ENCODE assay signal across 13 cellular contexts in the genomic region with DNA sequence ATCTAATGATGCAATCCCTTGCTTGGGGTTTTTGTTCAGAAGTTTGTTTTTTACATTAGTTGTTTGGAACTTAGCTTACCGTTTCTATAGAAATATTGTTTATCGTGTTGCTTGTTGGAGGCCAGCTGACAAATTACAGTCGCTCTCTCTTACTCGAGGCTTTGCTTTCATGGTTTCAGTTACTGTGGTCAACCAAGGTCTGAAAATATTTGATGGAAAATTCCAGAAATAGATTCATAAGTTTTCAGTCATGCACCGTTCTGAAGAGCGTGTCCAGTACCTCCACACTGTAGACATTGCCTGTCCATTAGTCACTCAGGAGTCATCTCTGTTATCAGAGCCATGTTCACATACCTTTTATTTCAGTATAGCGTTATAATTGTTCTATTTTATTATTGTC. TPM values are rescaled to one million over a fixed set of nuclear protein-coding genes. Genes with fewer than 3 reads are reported as not detected.
DNase-seq lines count a peak whose midpoint lies in the region; ATAC-seq, FAIRE-seq and TF ChIP-seq lines count a peak whose summit lies in the region.
"Had no signal": no experiment of that assay in that cellular context is flagged by ENCODE, and none has a peak within 500 bp of the region (broad histone marks: within the 10 kb centered on the region; RNA-seq: fewer than 3 reads in every experiment).

No MANE protein-coding gene starts in this region.

- WGBS in mesenchymal stem cell: 84% methylated on average over 6 of the region's 7 CpGs

- H2AK5ac ChIP-seq in mesenchymal stem cell (ENCODE audit: low read length, severe bottlenecking): no peak overlapping the region

- no peaks in the 10 kb centered on the region for H4K20me1 ChIP-seq in astrocyte (ENCODE audit: insufficient read depth, low read length)

- peak overlapping the region; percentile 89 for H3K27ac Mint-ChIP-seq in astrocyte (ENCODE audit: unreplicated experiment)

- peak overlapping the region; percentile 80 for H3K27ac ChIP-seq in astrocyte (ENCODE audit: low read depth, low read length)
- H3K27ac ChIP-seq in mesenchymal stem cell (ENCODE audit: low read length, poor library complexity, severe bottlenecking): no peak overlapping the region
- H3K27ac ChIP-seq: heart left ventricle, SJCRH30 had no signal

- H4K91ac ChIP-seq in mesenchymal stem cell (ENCODE audit: low read length): no peak overlapping the region

- H3K4me2 ChIP-seq in astrocyte (ENCODE audit: low read length): peak overlapping the region; percentile 40
- H3K4me2 ChIP-seq in mesenchymal stem cell (ENCODE audit: low read length, poor library complexity, severe bottlenecking): no peak overlapping the region

- H2AFZ ChIP-seq in astrocyte (ENCODE audit: low read depth, low read length) (no peak overlapping the region), mesenchymal stem cell (ENCODE audit: low read depth, low read length) (no peak overlapping the region)

- no peak overlapping the region for H3K4ac ChIP-seq in mesenchymal stem cell (ENCODE audit: low read depth in 1 of 2, low read length in 2 of 2)

- H3K36me3 Mint-ChIP-seq in astrocyte (ENCODE audit: low read depth, unreplicated experiment): peaks cover 39% of the 10 kb centered on the region

- H3K9me3 ChIP-seq in astrocyte (ENCODE audit: insufficient read depth, low read depth, low read length) (no peaks in the 10 kb centered on the region), mesenchymal stem cell (ENCODE audit: control insufficient read depth, low read length) (no peaks in the 10 kb centered on the region)
- H3K9me3 ChIP-seq: heart left ventricle, SJCRH30 had no signal

- no peak overlapping the region for H3K4me3 Mint-ChIP-seq in astrocyte (ENCODE audit: unreplicated experiment)

- TF ChIP-seq CTCF in BJ (IDR thresholded peaks at IDR 0.05; ENCODE audit: insufficient read depth, low read depth, low read length) (no peak), astrocyte (IDR thresholded peaks at IDR 0.05; ENCODE audit: insufficient read depth, low read depth, low read length) (no peak)

- H3K4me3 ChIP-seq in BJ (ENCODE audit: low read depth, low read length) (no peak overlapping the region), astrocyte (ENCODE audit: insufficient read depth, low read depth, low read length) (no peak overlapping the region), mesenchymal stem cell (ENCODE audit: insufficient read depth in 1 of 2, low read depth in 1 of 2, low read length in 2 of 2) (no peak overlapping the region)
- H3K4me3 ChIP-seq: heart left ventricle, SJCRH30 had no signal

- CTCF ChIA-PET in BJ (lab: Yijun Ruan, JAX): interaction anchor here (1.0 kb wide), 1 partner anchor 16 kb away, joined by 3 read pairs; no protein-coding TSS in a partner anchor

- peak; percentile 34 for FAIRE-seq in astrocyte (lab: Jason Lieb, UNC)

- no peak overlapping the region for H2BK5ac ChIP-seq in mesenchymal stem cell (ENCODE audit: low read depth, low read length, poor library complexity, severe bottlenecking)

- H3K9ac ChIP-seq in astrocyte (ENCODE audit: low read length) (peak overlapping the region; percentile 47), mesenchymal stem cell (ENCODE audit: low read length) (no peak overlapping the region)

- no peak overlapping the region for H3K23ac ChIP-seq in mesenchymal stem cell (ENCODE audit: low read length in 2 of 2)

- DNase-seq in BJ (ENCODE audit: low read depth) (peak; percentile 28), astrocyte (ENCODE audit: low read depth) (peak; percentile 95), mesenchymal stem cell (peak; percentile 31), Ammon's horn (ENCODE audit: low spot score) (no peak), inferior parietal cortex (ENCODE audit: extremely low spot score) (no peak)
- DNase-seq in activated CD4-positive, alpha-beta T cell treated with anti-CD3 and anti-CD28 coated beads for 48 hours: no peak
- DNase-seq in activated T-cell treated with anti-CD3 and anti-CD28 coated beads, Interleukin-2, amount 50 U/mL, for 1 hour: no peak
- DNase-seq: activated CD4-positive, CD25-positive, alpha-beta regulatory T cell; cerebellar nuclear complex; heart left ventricle; Kasumi-1; SJCRH30 had no signal

- H3K36me3 ChIP-seq in BJ (ENCODE audit: control insufficient read depth, insufficient read depth, low read length): peaks cover 3% of the 10 kb centered on the region; the same call in 1 of the 2 replicates
- H3K36me3 ChIP-seq in astrocyte (ENCODE audit: insufficient read depth, low read length): no peaks in the 10 kb centered on the region
- H3K36me3 ChIP-seq in mesenchymal stem cell (ENCODE audit: control insufficient read depth in 1 of 2, insufficient read depth in 2 of 2, low read depth in 1 of 2, low read length in 2 of 2): peaks cover 19 to 60% of the 10 kb centered on the region in 2 experiments
- H3K36me3 ChIP-seq: SJCRH30 had no signal

- no peak overlapping the region for H2BK15ac ChIP-seq in mesenchymal stem cell (ENCODE audit: low read depth, poor library complexity, severe bottlenecking)

- H3K4me1 Mint-ChIP-seq in astrocyte (ENCODE audit: low read depth, unreplicated experiment): peaks cover 17% of the 10 kb centered on the region

- peaks cover 3% of the 10 kb centered on the region for H3K9me3 Mint-ChIP-seq in astrocyte (ENCODE audit: unreplicated experiment)

- H3K27me3 ChIP-seq in BJ (ENCODE audit: control insufficient read depth, insufficient read depth, low read length) (no peaks in the 10 kb centered on the region), astrocyte (ENCODE audit: insufficient read depth, low read length) (no peaks in the 10 kb centered on the region), mesenchymal stem cell (ENCODE audit: control insufficient read depth in 1 of 2, insufficient read depth in 1 of 2, low read length in 2 of 2) (no peaks in the 10 kb centered on the region)
- H3K27me3 ChIP-seq: heart left ventricle, SJCRH30 had no signal

- no peak overlapping the region for H3K18ac ChIP-seq in mesenchymal stem cell (ENCODE audit: low read depth in 1 of 2, low read length in 2 of 2)

- H3K4me1 ChIP-seq in astrocyte (ENCODE audit: insufficient read depth, low read length) (peaks cover 11% of the 10 kb centered on the region), mesenchymal stem cell (ENCODE audit: control insufficient read depth, insufficient read depth, low read depth, low read length) (no peaks in the 10 kb centered on the region)
- H3K4me1 ChIP-seq: SJCRH30 had no signal

- H3K14ac ChIP-seq in mesenchymal stem cell (ENCODE audit: low read length in 2 of 2): no peak overlapping the region

- H2BK120ac ChIP-seq in mesenchymal stem cell (ENCODE audit: low read depth, low read length): no peak overlapping the region

- H2BK12ac ChIP-seq in mesenchymal stem cell (ENCODE audit: low read length in 2 of 2): no peak overlapping the region

- ATAC-seq in HG03354 (IDR thresholded peaks at IDR 0.05; ENCODE audit: poor library complexity, severe bottlenecking, unreplicated experiment): peak; percentile 48
- ATAC-seq: heart left ventricle had no signal

- POLR2A ChIA-PET in BJ (lab: Charles Lee): no interaction called here

- peaks cover 1% of the 10 kb centered on the region for H3K79me1 ChIP-seq in mesenchymal stem cell (replicated peaks; ENCODE audit: low read length, poor library complexity, severe bottlenecking)

- H3K79me2 ChIP-seq in astrocyte (ENCODE audit: insufficient read depth, low read length): no peaks in the 10 kb centered on the region

- no peak overlapping the region for H4K8ac ChIP-seq in mesenchymal stem cell (ENCODE audit: low read length)

- H3K27me3 Mint-ChIP-seq in astrocyte (ENCODE audit: low read depth, unreplicated experiment): no peaks in the 10 kb centered on the region

RNA-seq across cellular contexts. Expression of a gene that starts 47.9 kb away (rescaled TPM):
- polyA plus RNA-seq in BJ (2011; rRNA removed): 29.2 and 52.1 TPM in 2 replicates
- 5.8 and 8.5 TPM in 2 replicates for polyA minus RNA-seq in BJ (2011; rRNA and poly(A)+ RNA removed)
- total RNA-seq in astrocyte: 35.2 and 39.9 TPM in 2 replicates
- 82.1 TPM for polyA plus RNA-seq in mesenchymal stem cell (2013, experiment 1 of 2)
- 79.4 TPM for polyA plus RNA-seq in mesenchymal stem cell (2013, experiment 2 of 2)

Comparison
In these comparisons a context has a peak if more than half of its experiments do, and no peak if none do; other contexts are left out.
1. DNase-seq: peak in BJ (single experiment), astrocyte (single experiment) and mesenchymal stem cell (single experiment); none in activated CD4-positive, alpha-beta T cell treated with anti-CD3 and anti-CD28 coated beads for 48 hours (single experiment), activated T-cell treated with anti-CD3 and anti-CD28 coated beads, Interleukin-2, amount 50 U/mL, for 1 hour (single experiment), Ammon's horn (single experiment) and inferior parietal cortex (single experiment).